ENCODE assay signal across 7 cellular contexts in genomic region chr13:52454459-52454824, GRCh38. TPM values are rescaled to one million over a fixed set of nuclear protein-coding genes. Genes with fewer than 3 reads are reported as not detected.
A peak's percentile ranks its signal among the peaks of the same experiment; 100 is the strongest.
DNase-seq lines count a peak whose midpoint lies in the region; ATAC-seq and TF ChIP-seq lines count a peak whose summit lies in the region.

No MANE protein-coding gene starts in this region.

- H3K9me3 Mint-ChIP-seq in natural killer cell, result no peaks in the 10 kb centered on the region

- H3K4me3 ChIP-seq in GM06990 (replicated peaks; ENCODE audit: low read depth, low read length) (peak overlapping the region; percentile 96), duodenal mucosa (ENCODE audit: low read depth in 1 of 2, low read length in 2 of 2) (peak overlapping the region; percentile 86 to 87)

- intact Hi-C loops in natural killer cell (cut with micrococcal nuclease), result loop anchor here (2.0 to 5.0 kb wide), 3 partner anchors 198 to 652 kb away; partner anchors contain the start of genes ALG11 and SUGT1

- H3K36me3 Mint-ChIP-seq in natural killer cell, result no peaks in the 10 kb centered on the region

- TF ChIP-seq CTCF in GM06990 (IDR thresholded peaks at IDR 0.05; ENCODE audit: insufficient read depth, low read length, poor library complexity, severe bottlenecking), result no peak
- TF ChIP-seq CTCF in natural killer cell (IDR thresholded peaks at IDR 0.05), result no peak

- ATAC-seq in GM19455 (IDR thresholded peaks at IDR 0.05; ENCODE audit: unreplicated experiment), result peak; percentile 28
- peak in 1 of 3 donors; percentile 4 for ATAC-seq in natural killer cell

- DNase-seq in GM06990 (ENCODE audit: extremely low read depth, insufficient read length) (peak; percentile 72), HPDE6-E6E7 (ENCODE audit: extremely low spot score) (peak; percentile 19), SHP77 treated with DMSO at 0.1 percent for 48 hours (lab: John Stamatoyannopoulos, UW) (peak; percentile 57), natural killer cell (peak; percentile 26), COLO829 (ENCODE audit: low spot score) (no peak)

- H3K27ac ChIP-seq in duodenal mucosa (ENCODE audit: low read depth, low read length), result peak overlapping the region; percentile 88

- peak overlapping the region; percentile 93 to 97 for H3K27ac Mint-ChIP-seq in natural killer cell

- peak overlapping the region; percentile 88 for H3K4me3 Mint-ChIP-seq in natural killer cell

- no peaks in the 10 kb centered on the region for H3K27me3 ChIP-seq in GM06990 (replicated peaks; ENCODE audit: control insufficient read depth, insufficient read depth, low read length)
- no peaks in the 10 kb centered on the region for H3K27me3 ChIP-seq in duodenal mucosa (ENCODE audit: control insufficient read depth in 1 of 2, insufficient read depth in 2 of 2, low read length in 2 of 2)

- no peaks in the 10 kb centered on the region for H3K9me3 ChIP-seq in duodenal mucosa (ENCODE audit: control insufficient read depth in 1 of 2, low read length in 2 of 2)

- H3K4me1 Mint-ChIP-seq in natural killer cell, result peaks cover 27 to 33% of the 10 kb centered on the region in 2 donors

- peak overlapping the region; percentile 74 to 84 for H3K9ac ChIP-seq in duodenal mucosa (ENCODE audit: low read depth in 1 of 2, low read length in 2 of 2)

- H3K36me3 ChIP-seq in GM06990 (ENCODE audit: control insufficient read depth, insufficient read depth, low read length) (no peaks in the 10 kb centered on the region; the same call in none of the 2 replicates), duodenal mucosa (ENCODE audit: control insufficient read depth in 1 of 2, insufficient read depth in 2 of 2, low read length in 2 of 2) (no peaks in the 10 kb centered on the region)

- peaks cover 0 to 2% of the 10 kb centered on the region in 2 donors for H3K27me3 Mint-ChIP-seq in natural killer cell (ENCODE audit: low read depth in 2 of 2)

- peaks cover 12 to 28% of the 10 kb centered on the region in 2 donors for H3K4me1 ChIP-seq in duodenal mucosa (ENCODE audit: control insufficient read depth in 1 of 2, insufficient read depth in 2 of 2, low read length in 2 of 2)

RNA-seq across cellular contexts. Expression of gene CKAP2, which starts 0.8 kb away (rescaled TPM):
- total RNA-seq in natural killer cell, result 10 to 100 TPM; 12.0 to 15.6 (median 13.1) TPM

RNA-seq across cellular contexts. Expression of gene VPS36, which starts 4.0 kb away (rescaled TPM):
- total RNA-seq in natural killer cell, result 10 to 100 TPM; 59.0 to 64.2 (median 63.3) TPM

RNA-seq across cellular contexts. Expression of gene THSD1, which starts 48.5 kb away (rescaled TPM):
- 1 to 10 TPM in 1 of 3 donors, under 1 TPM in 2; 0.61 to 1.2 (median 0.84) TPM for total RNA-seq in natural killer cell
